In the genomic region with DNA sequence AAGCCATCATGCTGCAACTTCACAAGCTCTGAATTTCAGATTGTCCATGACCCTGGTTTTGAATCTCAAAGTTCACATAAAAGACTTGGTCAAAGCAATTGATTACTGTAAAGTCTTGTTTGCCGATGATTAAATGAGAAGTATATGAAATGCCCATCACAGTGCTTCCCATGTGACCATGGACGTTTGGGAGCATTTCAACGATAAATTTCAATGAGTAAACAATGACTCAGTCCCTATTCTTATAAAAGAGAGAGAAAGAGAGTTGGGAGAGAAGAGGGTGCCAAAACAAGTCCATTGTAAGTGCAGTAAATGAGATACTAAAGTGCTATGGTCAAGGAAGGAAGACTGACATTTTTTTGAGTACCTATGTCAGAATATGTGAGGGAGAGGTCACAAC, we compare ENCODE assay signal across 2 cellular contexts.
A peak's percentile ranks its signal among the peaks of the same experiment; 100 is the strongest.
TF ChIP-seq lines count a peak whose summit lies in the region.

No MANE protein-coding gene starts in this region.

TF ChIP-seq in SK-N-SH, 30 proteins besides CTCF, POLR2A, EP300 and RAD21 (continued from another document and continues in another):
- TF ChIP-seq, protein P1, sequence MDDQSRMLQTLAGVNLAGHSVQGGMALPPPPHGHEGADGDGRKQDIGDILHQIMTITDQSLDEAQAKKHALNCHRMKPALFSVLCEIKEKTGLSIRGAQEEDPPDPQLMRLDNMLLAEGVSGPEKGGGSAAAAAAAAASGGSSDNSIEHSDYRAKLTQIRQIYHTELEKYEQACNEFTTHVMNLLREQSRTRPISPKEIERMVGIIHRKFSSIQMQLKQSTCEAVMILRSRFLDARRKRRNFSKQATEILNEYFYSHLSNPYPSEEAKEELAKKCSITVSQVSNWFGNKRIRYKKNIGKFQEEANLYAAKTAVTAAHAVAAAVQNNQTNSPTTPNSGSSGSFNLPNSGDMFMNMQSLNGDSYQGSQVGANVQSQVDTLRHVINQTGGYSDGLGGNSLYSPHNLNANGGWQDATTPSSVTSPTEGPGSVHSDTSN (IDR thresholded peaks at IDR 0.05), result no peak
- TF ChIP-seq TEAD4 (IDR thresholded peaks at IDR 0.05; ENCODE audit: borderline replicate concordance, insufficient read depth) (no peak), FOXJ3 (CRISPR knock-in tag; IDR thresholded peaks at IDR 0.05) (no peak), TAF1 (IDR thresholded peaks at IDR 0.05; ENCODE audit: borderline replicate concordance, low read depth, low read length) (no peak), TCF12 (IDR thresholded peaks at IDR 0.05) (peak; percentile 41; the same call in 1 of the 2 replicates), NFIC (IDR thresholded peaks at IDR 0.05; ENCODE audit: borderline replicate concordance) (peak; percentile 48; the same call in 1 of the 2 replicates), EZH2phosphoT487 (IDR thresholded peaks at IDR 0.05; ENCODE audit: borderline replicate concordance, low read depth) (no peak), RXRA (IDR thresholded peaks at IDR 0.05; ENCODE audit: borderline replicate concordance, low read depth) (no peak), JUND (IDR thresholded peaks at IDR 0.05) (0 out of 2 replicates have a peak, but pooled peaks have one; percentile 5), CHD2 (IDR thresholded peaks at IDR 0.05; ENCODE audit: low read length, partially characterized antibody) (no peak), NRF1 (IDR thresholded peaks at IDR 0.05; ENCODE audit: low read depth, low read length) (no peak), FOXM1 (IDR thresholded peaks at IDR 0.05; ENCODE audit: low read depth) (no peak), POLR2AphosphoS5 (IDR thresholded peaks at IDR 0.05; ENCODE audit: low read depth, low read length) (no peak), GATA2 (CRISPR knock-in tag; IDR thresholded peaks at IDR 0.05) (no peak), MEF2A (IDR thresholded peaks at IDR 0.05; ENCODE audit: borderline replicate concordance, low read depth) (peak; percentile 46; the same call in 1 of the 2 replicates), GABPA (IDR thresholded peaks at IDR 0.05; ENCODE audit: low read depth) (no peak), SMC3 (IDR thresholded peaks at IDR 0.05; ENCODE audit: low read depth, low read length) (no peak), ELF1 (IDR thresholded peaks at IDR 0.05) (no peak), RFX5 (IDR thresholded peaks at IDR 0.05; ENCODE audit: low read length) (no peak), MXI1 (IDR thresholded peaks at IDR 0.05; ENCODE audit: low read depth, low read length) (no peak)
- TF ChIP-seq, protein P2, sequence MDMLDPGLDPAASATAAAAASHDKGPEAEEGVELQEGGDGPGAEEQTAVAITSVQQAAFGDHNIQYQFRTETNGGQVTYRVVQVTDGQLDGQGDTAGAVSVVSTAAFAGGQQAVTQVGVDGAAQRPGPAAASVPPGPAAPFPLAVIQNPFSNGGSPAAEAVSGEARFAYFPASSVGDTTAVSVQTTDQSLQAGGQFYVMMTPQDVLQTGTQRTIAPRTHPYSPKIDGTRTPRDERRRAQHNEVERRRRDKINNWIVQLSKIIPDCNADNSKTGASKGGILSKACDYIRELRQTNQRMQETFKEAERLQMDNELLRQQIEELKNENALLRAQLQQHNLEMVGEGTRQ (IDR thresholded peaks at IDR 0.05; ENCODE audit: borderline replicate concordance, low read depth, low read length), result no peak
- TF ChIP-seq, protein P3, sequence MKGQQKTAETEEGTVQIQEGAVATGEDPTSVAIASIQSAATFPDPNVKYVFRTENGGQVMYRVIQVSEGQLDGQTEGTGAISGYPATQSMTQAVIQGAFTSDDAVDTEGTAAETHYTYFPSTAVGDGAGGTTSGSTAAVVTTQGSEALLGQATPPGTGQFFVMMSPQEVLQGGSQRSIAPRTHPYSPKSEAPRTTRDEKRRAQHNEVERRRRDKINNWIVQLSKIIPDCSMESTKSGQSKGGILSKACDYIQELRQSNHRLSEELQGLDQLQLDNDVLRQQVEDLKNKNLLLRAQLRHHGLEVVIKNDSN (IDR thresholded peaks at IDR 0.05; ENCODE audit: borderline replicate concordance, low read depth), result peak; percentile 55
- TF ChIP-seq, protein P4, sequence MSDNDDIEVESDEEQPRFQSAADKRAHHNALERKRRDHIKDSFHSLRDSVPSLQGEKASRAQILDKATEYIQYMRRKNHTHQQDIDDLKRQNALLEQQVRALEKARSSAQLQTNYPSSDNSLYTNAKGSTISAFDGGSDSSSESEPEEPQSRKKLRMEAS (IDR thresholded peaks at IDR 0.05; ENCODE audit: low read depth), result no peak
- TF ChIP-seq, protein P5, sequence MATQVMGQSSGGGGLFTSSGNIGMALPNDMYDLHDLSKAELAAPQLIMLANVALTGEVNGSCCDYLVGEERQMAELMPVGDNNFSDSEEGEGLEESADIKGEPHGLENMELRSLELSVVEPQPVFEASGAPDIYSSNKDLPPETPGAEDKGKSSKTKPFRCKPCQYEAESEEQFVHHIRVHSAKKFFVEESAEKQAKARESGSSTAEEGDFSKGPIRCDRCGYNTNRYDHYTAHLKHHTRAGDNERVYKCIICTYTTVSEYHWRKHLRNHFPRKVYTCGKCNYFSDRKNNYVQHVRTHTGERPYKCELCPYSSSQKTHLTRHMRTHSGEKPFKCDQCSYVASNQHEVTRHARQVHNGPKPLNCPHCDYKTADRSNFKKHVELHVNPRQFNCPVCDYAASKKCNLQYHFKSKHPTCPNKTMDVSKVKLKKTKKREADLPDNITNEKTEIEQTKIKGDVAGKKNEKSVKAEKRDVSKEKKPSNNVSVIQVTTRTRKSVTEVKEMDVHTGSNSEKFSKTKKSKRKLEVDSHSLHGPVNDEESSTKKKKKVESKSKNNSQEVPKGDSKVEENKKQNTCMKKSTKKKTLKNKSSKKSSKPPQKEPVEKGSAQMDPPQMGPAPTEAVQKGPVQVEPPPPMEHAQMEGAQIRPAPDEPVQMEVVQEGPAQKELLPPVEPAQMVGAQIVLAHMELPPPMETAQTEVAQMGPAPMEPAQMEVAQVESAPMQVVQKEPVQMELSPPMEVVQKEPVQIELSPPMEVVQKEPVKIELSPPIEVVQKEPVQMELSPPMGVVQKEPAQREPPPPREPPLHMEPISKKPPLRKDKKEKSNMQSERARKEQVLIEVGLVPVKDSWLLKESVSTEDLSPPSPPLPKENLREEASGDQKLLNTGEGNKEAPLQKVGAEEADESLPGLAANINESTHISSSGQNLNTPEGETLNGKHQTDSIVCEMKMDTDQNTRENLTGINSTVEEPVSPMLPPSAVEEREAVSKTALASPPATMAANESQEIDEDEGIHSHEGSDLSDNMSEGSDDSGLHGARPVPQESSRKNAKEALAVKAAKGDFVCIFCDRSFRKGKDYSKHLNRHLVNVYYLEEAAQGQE (IDR thresholded peaks at IDR 0.05; ENCODE audit: low read depth, low read length), result no peak
- TF ChIP-seq, protein P6, sequence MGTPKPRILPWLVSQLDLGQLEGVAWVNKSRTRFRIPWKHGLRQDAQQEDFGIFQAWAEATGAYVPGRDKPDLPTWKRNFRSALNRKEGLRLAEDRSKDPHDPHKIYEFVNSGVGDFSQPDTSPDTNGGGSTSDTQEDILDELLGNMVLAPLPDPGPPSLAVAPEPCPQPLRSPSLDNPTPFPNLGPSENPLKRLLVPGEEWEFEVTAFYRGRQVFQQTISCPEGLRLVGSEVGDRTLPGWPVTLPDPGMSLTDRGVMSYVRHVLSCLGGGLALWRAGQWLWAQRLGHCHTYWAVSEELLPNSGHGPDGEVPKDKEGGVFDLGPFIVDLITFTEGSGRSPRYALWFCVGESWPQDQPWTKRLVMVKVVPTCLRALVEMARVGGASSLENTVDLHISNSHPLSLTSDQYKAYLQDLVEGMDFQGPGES (IDR thresholded peaks at IDR 0.05; ENCODE audit: low read depth, low read length), result no peak

TF ChIP-seq in SK-N-SH treated with all-trans-retinoic acid at 6 μM for 48 hours, 23 proteins besides CTCF, POLR2A, EP300 and RAD21 (continued from another document):
- TF ChIP-seq, protein P7, sequence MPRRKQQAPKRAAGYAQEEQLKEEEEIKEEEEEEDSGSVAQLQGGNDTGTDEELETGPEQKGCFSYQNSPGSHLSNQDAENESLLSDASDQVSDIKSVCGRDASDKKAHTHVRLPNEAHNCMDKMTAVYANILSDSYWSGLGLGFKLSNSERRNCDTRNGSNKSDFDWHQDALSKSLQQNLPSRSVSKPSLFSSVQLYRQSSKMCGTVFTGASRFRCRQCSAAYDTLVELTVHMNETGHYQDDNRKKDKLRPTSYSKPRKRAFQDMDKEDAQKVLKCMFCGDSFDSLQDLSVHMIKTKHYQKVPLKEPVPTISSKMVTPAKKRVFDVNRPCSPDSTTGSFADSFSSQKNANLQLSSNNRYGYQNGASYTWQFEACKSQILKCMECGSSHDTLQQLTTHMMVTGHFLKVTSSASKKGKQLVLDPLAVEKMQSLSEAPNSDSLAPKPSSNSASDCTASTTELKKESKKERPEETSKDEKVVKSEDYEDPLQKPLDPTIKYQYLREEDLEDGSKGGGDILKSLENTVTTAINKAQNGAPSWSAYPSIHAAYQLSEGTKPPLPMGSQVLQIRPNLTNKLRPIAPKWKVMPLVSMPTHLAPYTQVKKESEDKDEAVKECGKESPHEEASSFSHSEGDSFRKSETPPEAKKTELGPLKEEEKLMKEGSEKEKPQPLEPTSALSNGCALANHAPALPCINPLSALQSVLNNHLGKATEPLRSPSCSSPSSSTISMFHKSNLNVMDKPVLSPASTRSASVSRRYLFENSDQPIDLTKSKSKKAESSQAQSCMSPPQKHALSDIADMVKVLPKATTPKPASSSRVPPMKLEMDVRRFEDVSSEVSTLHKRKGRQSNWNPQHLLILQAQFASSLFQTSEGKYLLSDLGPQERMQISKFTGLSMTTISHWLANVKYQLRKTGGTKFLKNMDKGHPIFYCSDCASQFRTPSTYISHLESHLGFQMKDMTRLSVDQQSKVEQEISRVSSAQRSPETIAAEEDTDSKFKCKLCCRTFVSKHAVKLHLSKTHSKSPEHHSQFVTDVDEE (CRISPR knock-in tag; IDR thresholded peaks at IDR 0.05), result no peak
- TF ChIP-seq ZNF70 (CRISPR knock-in tag; IDR thresholded peaks at IDR 0.05) (no peak), ESRRG (CRISPR knock-in tag; IDR thresholded peaks at IDR 0.05) (no peak), ZNF8 (CRISPR knock-in tag; IDR thresholded peaks at IDR 0.05) (no peak), BACH2 (CRISPR knock-in tag; IDR thresholded peaks at IDR 0.05; ENCODE audit: borderline replicate concordance) (no peak), TCF4 (CRISPR knock-in tag; IDR thresholded peaks at IDR 0.05; ENCODE audit: borderline replicate concordance) (no peak), ISL1 (CRISPR knock-in tag; IDR thresholded peaks at IDR 0.05) (no peak), ZFP3 (CRISPR knock-in tag; IDR thresholded peaks at IDR 0.05) (no peak), OSR1 (CRISPR knock-in tag; IDR thresholded peaks at IDR 0.05) (no peak), PPARA (CRISPR knock-in tag; IDR thresholded peaks at IDR 0.05; ENCODE audit: borderline replicate concordance) (no peak), ZC3H10 (CRISPR knock-in tag; IDR thresholded peaks at IDR 0.05) (no peak)
- TF ChIP-seq, protein P8, sequence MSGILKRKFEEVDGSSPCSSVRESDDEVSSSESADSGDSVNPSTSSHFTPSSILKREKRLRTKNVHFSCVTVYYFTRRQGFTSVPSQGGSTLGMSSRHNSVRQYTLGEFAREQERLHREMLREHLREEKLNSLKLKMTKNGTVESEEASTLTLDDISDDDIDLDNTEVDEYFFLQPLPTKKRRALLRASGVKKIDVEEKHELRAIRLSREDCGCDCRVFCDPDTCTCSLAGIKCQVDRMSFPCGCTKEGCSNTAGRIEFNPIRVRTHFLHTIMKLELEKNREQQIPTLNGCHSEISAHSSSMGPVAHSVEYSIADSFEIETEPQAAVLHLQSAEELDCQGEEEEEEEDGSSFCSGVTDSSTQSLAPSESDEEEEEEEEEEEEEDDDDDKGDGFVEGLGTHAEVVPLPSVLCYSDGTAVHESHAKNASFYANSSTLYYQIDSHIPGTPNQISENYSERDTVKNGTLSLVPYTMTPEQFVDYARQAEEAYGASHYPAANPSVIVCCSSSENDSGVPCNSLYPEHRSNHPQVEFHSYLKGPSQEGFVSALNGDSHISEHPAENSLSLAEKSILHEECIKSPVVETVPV (CRISPR knock-in tag; IDR thresholded peaks at IDR 0.05), result no peak
- TF ChIP-seq, protein P9, sequence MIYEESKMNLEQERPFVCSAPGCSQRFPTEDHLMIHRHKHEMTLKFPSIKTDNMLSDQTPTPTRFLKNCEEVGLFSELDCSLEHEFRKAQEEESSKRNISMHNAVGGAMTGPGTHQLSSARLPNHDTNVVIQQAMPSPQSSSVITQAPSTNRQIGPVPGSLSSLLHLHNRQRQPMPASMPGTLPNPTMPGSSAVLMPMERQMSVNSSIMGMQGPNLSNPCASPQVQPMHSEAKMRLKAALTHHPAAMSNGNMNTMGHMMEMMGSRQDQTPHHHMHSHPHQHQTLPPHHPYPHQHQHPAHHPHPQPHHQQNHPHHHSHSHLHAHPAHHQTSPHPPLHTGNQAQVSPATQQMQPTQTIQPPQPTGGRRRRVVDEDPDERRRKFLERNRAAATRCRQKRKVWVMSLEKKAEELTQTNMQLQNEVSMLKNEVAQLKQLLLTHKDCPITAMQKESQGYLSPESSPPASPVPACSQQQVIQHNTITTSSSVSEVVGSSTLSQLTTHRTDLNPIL (CRISPR knock-in tag; IDR thresholded peaks at IDR 0.05; ENCODE audit: low read depth), result no peak
